ENCODE assay signal across 18 cellular contexts in the genomic region with DNA sequence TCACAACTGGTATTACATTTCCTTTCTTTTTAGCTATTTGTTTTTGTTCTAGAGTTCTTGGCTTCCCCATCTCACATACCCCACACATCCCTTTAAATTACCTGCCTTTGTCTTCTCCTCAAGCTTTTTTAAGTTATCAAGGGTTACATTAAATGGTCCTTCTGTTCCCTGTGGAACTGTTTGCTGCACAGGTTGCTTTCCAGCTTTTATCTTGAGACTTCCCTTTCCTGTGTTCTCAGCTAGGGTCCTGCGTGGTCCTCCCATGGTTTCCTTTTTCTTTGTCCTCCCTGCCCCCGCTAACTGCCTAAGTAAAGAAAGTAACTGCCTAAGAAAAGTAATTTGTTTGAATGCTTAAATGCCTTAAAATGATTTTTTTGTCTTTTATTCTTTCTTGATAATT.
"Had no signal": no experiment of that assay in that cellular context is flagged by ENCODE, and none has a peak within 500 bp of the region (broad histone marks: within the 10 kb centered on the region; RNA-seq: fewer than 3 reads in every experiment).

No MANE protein-coding gene starts in this region.

- FAIRE-seq: HTR-8/SVneo, K562 had no signal

- DNase-seq: MV-4-11, NCI-H1048, NCI-H1105, NCI-H1417 treated with DMSO at 0.1 percent for 48 hours, NCI-H146, NCI-H1694 treated with DMSO at 0.1 percent for 48 hours, NCI-H1930, NCI-H2081, NCI-H2107, NCI-H2227 treated with DMSO at 0.1 percent for 48 hours, NCI-H526 treated with DMSO at 0.1 percent for 48 hours, NCI-H774, PC-3, SHP77, SK-N-SH had no signal

- H3K4me1 Mint-ChIP-seq: IgD-negative memory B cell had no signal

- H3K27ac Mint-ChIP-seq: IgD-negative memory B cell had no signal

- H3K27me3 Mint-ChIP-seq: IgD-negative memory B cell had no signal

- H3K4me3 Mint-ChIP-seq: IgD-negative memory B cell had no signal
